Comparison of ENCODE assay signal across 30 cellular contexts in the genomic region with DNA sequence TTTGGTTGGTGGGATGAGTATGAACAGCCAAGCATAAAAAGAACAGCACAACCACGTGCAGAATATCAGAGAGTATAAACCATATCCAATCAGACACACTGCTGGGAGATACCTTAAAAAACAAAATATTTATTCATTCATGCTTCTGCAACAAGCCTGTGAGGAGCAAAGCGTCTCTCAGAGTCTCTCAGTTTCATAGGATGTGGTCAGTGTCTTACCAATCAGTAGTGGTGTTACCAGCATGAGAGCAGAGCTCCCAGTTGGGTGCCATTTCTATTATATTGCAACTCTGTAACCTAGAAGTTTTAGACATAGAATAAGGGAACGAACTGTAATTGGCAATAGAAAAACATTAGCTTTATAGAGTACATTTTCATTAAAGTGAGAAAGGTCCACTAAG.
DNase-seq lines count a peak whose midpoint lies in the region; ATAC-seq, FAIRE-seq and TF ChIP-seq lines count a peak whose summit lies in the region.
"Had no signal": no experiment of that assay in that cellular context is flagged by ENCODE, and none has a peak within 500 bp of the region (broad histone marks: within the 10 kb centered on the region; RNA-seq: fewer than 3 reads in every experiment).

No MANE protein-coding gene starts in this region.

- no peak overlapping the region for H3K4me2 ChIP-seq in A549

- CTCF ChIA-PET in A549 (lab: Yijun Ruan, JAX) = no interaction called here

- no peak for TF ChIP-seq EP300 in A549 (IDR thresholded peaks at IDR 0.05)

- FAIRE-seq in A549 (lab: Jason Lieb, UNC) = peak; percentile 32
- no peak for FAIRE-seq in GM12892 (lab: Jason Lieb, UNC)
- FAIRE-seq: HTR-8/SVneo had no signal

- no peak overlapping the region for H3K27ac ChIP-seq in A549
- H3K27ac ChIP-seq: stomach, thyroid gland had no signal

- H3K4me3 ChIP-seq in A549 = no peak overlapping the region
- H3K4me3 ChIP-seq: mucosa of descending colon, stomach, thyroid gland had no signal

- TF ChIP-seq POLR2A in A549 (IDR thresholded peaks at IDR 0.05; ENCODE audit: low read length) (no peak), GM12892 (IDR thresholded peaks at IDR 0.05; ENCODE audit: low read depth, low read length) (no peak)

- no peak for ATAC-seq in A549
- peak; percentile 80 for ATAC-seq in GM18520 (IDR thresholded peaks at IDR 0.05; ENCODE audit: unreplicated experiment)
- peak; percentile 66 for ATAC-seq in HG02798 (IDR thresholded peaks at IDR 0.05; ENCODE audit: poor library complexity, unreplicated experiment)
- ATAC-seq in HG03469 (IDR thresholded peaks at IDR 0.05; ENCODE audit: unreplicated experiment) = peak; percentile 66
- no peak for ATAC-seq in activated T-cell treated with anti-CD3 and anti-CD28 coated beads, Interleukin-2, amount 50 U/mL, for 4 hours
- ATAC-seq: activated CD4-positive, CD25-positive, alpha-beta regulatory T cell treated with anti-CD3 and anti-CD28 coated beads, Interleukin-2, amount 50 U/mL, for 24 hours; CD8-positive, alpha-beta T cell; left cardiac atrium; mucosa of descending colon; natural killer cell treated with Interleukin-12 subunit alpha and Interleukin-12 subunit beta and Interleukin-15 and Interleukin-18, amount 100 ng/mL, for 72 hours; T-cell had no signal

- no peak for TF ChIP-seq RAD21 in A549 (conservative IDR thresholded peaks at IDR 0.05 in 1 of 2, IDR thresholded peaks at IDR 0.05 in 1 of 2)

- no peak overlapping the region for H3K4me3 Mint-ChIP-seq in activated T-cell treated with anti-CD3 and anti-CD28 coated beads, Interleukin-2, amount 50 U/mL, for 4 hours
- H3K4me3 Mint-ChIP-seq: activated CD4-positive, alpha-beta memory T cell treated with anti-CD3 and anti-CD28 coated beads, Interleukin-2, amount 10 ng/mL, durations not matched to agents 7 days and 5 days; activated naive CD8-positive, alpha-beta T cell treated with anti-CD3 and anti-CD28 coated beads for 36 hours; B cell; CD8-positive, alpha-beta T cell; central memory CD8-positive, alpha-beta T cell; natural killer cell treated with Interleukin-12 subunit alpha and Interleukin-12 subunit beta and Interleukin-15 and Interleukin-18, amount 100 ng/mL, for 72 hours; T-cell had no signal

- POLR2A ChIA-PET in A549 (lab: Yijun Ruan, JAX) = no interaction called here

- H3K27me3 Mint-ChIP-seq in activated T-cell treated with anti-CD3 and anti-CD28 coated beads, Interleukin-2, amount 50 U/mL, for 4 hours (ENCODE audit: low read depth) = no peaks in the 10 kb centered on the region
- H3K27me3 Mint-ChIP-seq: activated naive CD8-positive, alpha-beta T cell treated with anti-CD3 and anti-CD28 coated beads for 36 hours; B cell; central memory CD8-positive, alpha-beta T cell; natural killer cell treated with Interleukin-12 subunit alpha and Interleukin-12 subunit beta and Interleukin-15 and Interleukin-18, amount 100 ng/mL, for 72 hours had no signal

- H3K36me3 Mint-ChIP-seq in activated T-cell treated with anti-CD3 and anti-CD28 coated beads, Interleukin-2, amount 50 U/mL, for 4 hours (ENCODE audit: insufficient read depth) = no peaks in the 10 kb centered on the region
- H3K36me3 Mint-ChIP-seq: activated naive CD8-positive, alpha-beta T cell treated with anti-CD3 and anti-CD28 coated beads for 36 hours; CD8-positive, alpha-beta T cell; natural killer cell treated with Interleukin-12 subunit alpha and Interleukin-12 subunit beta and Interleukin-15 and Interleukin-18, amount 100 ng/mL, for 72 hours; T-cell had no signal

- 15% methylated on average over 3 of the region's 3 CpGs for WGBS in A549 (ENCODE audit: missing lambda C conversion rate)

- TF ChIP-seq CTCF in A549 (IDR thresholded peaks at IDR 0.05) = no peak

- H3K9me3 Mint-ChIP-seq in activated T-cell treated with anti-CD3 and anti-CD28 coated beads, Interleukin-2, amount 50 U/mL, for 4 hours = no peaks in the 10 kb centered on the region
- H3K9me3 Mint-ChIP-seq: activated CD4-positive, alpha-beta memory T cell treated with anti-CD3 and anti-CD28 coated beads, Interleukin-2, amount 10 ng/mL, durations not matched to agents 7 days and 5 days; activated naive CD8-positive, alpha-beta T cell treated with anti-CD3 and anti-CD28 coated beads for 36 hours; CD8-positive, alpha-beta T cell; central memory CD8-positive, alpha-beta T cell; T-cell had no signal

- no peaks in the 10 kb centered on the region for H3K9me3 ChIP-seq in A549
- H3K9me3 ChIP-seq: mucosa of descending colon, stomach, thyroid gland had no signal

- H3K4me1 Mint-ChIP-seq in activated T-cell treated with anti-CD3 and anti-CD28 coated beads, Interleukin-2, amount 50 U/mL, for 4 hours (ENCODE audit: low read depth) = no peaks in the 10 kb centered on the region
- H3K4me1 Mint-ChIP-seq: activated CD4-positive, alpha-beta memory T cell treated with anti-CD3 and anti-CD28 coated beads, Interleukin-2, amount 10 ng/mL, durations not matched to agents 7 days and 5 days; activated naive CD8-positive, alpha-beta T cell treated with anti-CD3 and anti-CD28 coated beads for 36 hours; B cell; central memory CD8-positive, alpha-beta T cell; T-cell had no signal

- DNase-seq in A549 (ENCODE audit: low read depth in 1 of 2, low spot score in 1 of 2) (no peak), GM12892 (ENCODE audit: insufficient read length) (no peak)
- no peak for DNase-seq in activated T-cell treated with anti-CD3 and anti-CD28 coated beads, Interleukin-2, amount 50 U/mL, for 4 hours
- no peak for DNase-seq in stimulated activated CD4-positive, alpha-beta T cell treated with anti-CD3 and anti-CD28 coated beads, Interleukin-1b, Interleukin-23, amount 100 ng/mL, for 48 hours
- no peak for DNase-seq in stimulated activated CD4-positive, alpha-beta T cell treated with anti-CD3 and anti-CD28 coated beads, Interleukin-4, amount 100 ng/mL, for 1 hour
- DNase-seq: activated CD4-positive, alpha-beta memory T cell treated with anti-CD3 and anti-CD28 coated beads, Interleukin-2, amount 10 ng/mL, durations not matched to agents 7 days and 5 days; activated naive CD8-positive, alpha-beta T cell treated with anti-CD3 and anti-CD28 coated beads for 36 hours; CD8-positive, alpha-beta T cell; dermis blood vessel endothelial cell; DMS 273 treated with DMSO at 0.1 percent for 48 hours; H7; hippocampal formation; KG1; left cardiac atrium; mucosa of descending colon; NCI-H1436; NCI-H2081 treated with DMSO at 0.1 percent for 48 hours; NCI-H226; NCI-H774; stomach; T-cell; thyroid gland had no signal

- no peaks in the 10 kb centered on the region for H3K4me1 ChIP-seq in A549
- H3K4me1 ChIP-seq: stomach, thyroid gland had no signal

TF ChIP-seq in A549, 52 proteins besides CTCF, POLR2A, EP300 and RAD21:
- TF ChIP-seq PBX3 (IDR thresholded peaks at IDR 0.05) = no peak
- no peak for TF ChIP-seq NR3C1 (IDR thresholded peaks at IDR 0.05)
- TF ChIP-seq TFCP2L1 (CRISPR knock-in tag; IDR thresholded peaks at IDR 0.05) = no peak
- no peak for TF ChIP-seq CBX8 (IDR thresholded peaks at IDR 0.05)
- TF ChIP-seq FOSL2 (IDR thresholded peaks at IDR 0.05) = no peak
- no peak for TF ChIP-seq FOSL2 (CRISPR knock-in tag; IDR thresholded peaks at IDR 0.05)
- TF ChIP-seq HOXB5 (CRISPR knock-in tag; IDR thresholded peaks at IDR 0.05) = no peak
- no peak for TF ChIP-seq ELK1 (IDR thresholded peaks at IDR 0.05; ENCODE audit: low read depth, low read length)
- no peak for TF ChIP-seq FOXS1 (CRISPR knock-in tag; IDR thresholded peaks at IDR 0.05)
- no peak for TF ChIP-seq NPAS2 (CRISPR knock-in tag; IDR thresholded peaks at IDR 0.05; ENCODE audit: borderline replicate concordance)
- no peak for TF ChIP-seq ZNF302 (CRISPR knock-in tag; IDR thresholded peaks at IDR 0.05)
- TF ChIP-seq EHMT2 (IDR thresholded peaks at IDR 0.05; ENCODE audit: low read depth) = no peak
- TF ChIP-seq KDM5A (IDR thresholded peaks at IDR 0.05) = no peak
- TF ChIP-seq RARB (CRISPR knock-in tag; IDR thresholded peaks at IDR 0.05) = no peak
- no peak for TF ChIP-seq NFE2L2 (conservative IDR thresholded peaks at IDR 0.05; ENCODE audit: low read length)
- TF ChIP-seq HES2 (IDR thresholded peaks at IDR 0.05) = no peak
- TF ChIP-seq HOXA7 (CRISPR knock-in tag; IDR thresholded peaks at IDR 0.05) = no peak
- TF ChIP-seq, protein P1, sequence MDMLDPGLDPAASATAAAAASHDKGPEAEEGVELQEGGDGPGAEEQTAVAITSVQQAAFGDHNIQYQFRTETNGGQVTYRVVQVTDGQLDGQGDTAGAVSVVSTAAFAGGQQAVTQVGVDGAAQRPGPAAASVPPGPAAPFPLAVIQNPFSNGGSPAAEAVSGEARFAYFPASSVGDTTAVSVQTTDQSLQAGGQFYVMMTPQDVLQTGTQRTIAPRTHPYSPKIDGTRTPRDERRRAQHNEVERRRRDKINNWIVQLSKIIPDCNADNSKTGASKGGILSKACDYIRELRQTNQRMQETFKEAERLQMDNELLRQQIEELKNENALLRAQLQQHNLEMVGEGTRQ (IDR thresholded peaks at IDR 0.05) = no peak
TF ChIP-seq in A549: peak in this region for 0.

Comparison
In these comparisons a context has a peak if more than half of its experiments do, and no peak if none do; other contexts are left out.
1. ATAC-seq: peak in GM18520 (single experiment), HG02798 (single experiment) and HG03469 (single experiment); none in A549 (0 of 2) and activated T-cell treated with anti-CD3 and anti-CD28 coated beads, Interleukin-2, amount 50 U/mL, for 4 hours (0 of 2).